Comparison of ENCODE assay signal across 19 cellular contexts in the genomic region with DNA sequence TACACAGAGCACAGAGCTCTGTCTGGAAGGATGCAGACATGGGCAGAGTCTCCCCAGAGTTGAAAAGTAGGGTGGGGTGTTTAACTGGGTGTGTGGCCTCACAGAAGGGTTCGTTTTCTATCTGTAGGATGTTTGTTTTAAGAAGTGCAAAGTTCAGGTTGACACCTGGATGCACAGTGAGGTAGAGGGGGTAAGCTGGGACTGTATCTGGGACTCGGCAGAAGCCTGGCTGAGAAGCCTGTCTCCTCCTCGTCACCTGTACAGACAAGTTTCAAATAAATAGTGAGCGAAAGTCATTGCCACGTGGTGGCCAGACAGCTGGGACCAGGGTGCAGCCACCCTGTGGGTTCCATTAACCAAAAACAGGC.
"Had no signal": no experiment of that assay in that cellular context is flagged by ENCODE, and none has a peak within 500 bp of the region (broad histone marks: within the 10 kb centered on the region; RNA-seq: fewer than 3 reads in every experiment).

No MANE protein-coding gene starts in this region.

- H3K27ac Mint-ChIP-seq: stimulated activated memory B cell treated with anti-CD40 and anti-IgM and Interleukin-4, amounts not matched to agents 10 μg/mL and 1 μg/mL and 100 μg/mL, for 72 hours had no signal

- H3K36me3 Mint-ChIP-seq: activated naive CD4-positive, alpha-beta T cell treated with anti-CD3 and anti-CD28 coated beads, Interleukin-2, amount 50 U/mL, for 24 hours; stimulated activated memory B cell treated with anti-CD40 and anti-IgM and Interleukin-4, amounts not matched to agents 10 μg/mL and 1 μg/mL and 100 μg/mL, for 72 hours had no signal

- H3K27me3 Mint-ChIP-seq: activated naive CD4-positive, alpha-beta T cell treated with anti-CD3 and anti-CD28 coated beads, Interleukin-2, amount 50 U/mL, for 24 hours; stimulated activated memory B cell treated with anti-CD40 and anti-IgM and Interleukin-4, amounts not matched to agents 10 μg/mL and 1 μg/mL and 100 μg/mL, for 72 hours had no signal

- H3K4me3 ChIP-seq: dorsolateral prefrontal cortex, left lung, pancreas, sigmoid colon, spleen, upper lobe of right lung had no signal

- H3K9me3 ChIP-seq: left lung, pancreas, sigmoid colon, spleen, upper lobe of right lung had no signal

- H3K36me3 ChIP-seq: left lung, pancreas, sigmoid colon, spleen, upper lobe of right lung had no signal

- H3K9me3 Mint-ChIP-seq: activated naive CD4-positive, alpha-beta T cell treated with anti-CD3 and anti-CD28 coated beads, Interleukin-2, amount 50 U/mL, for 24 hours; stimulated activated memory B cell treated with anti-CD40 and anti-IgM and Interleukin-4, amounts not matched to agents 10 μg/mL and 1 μg/mL and 100 μg/mL, for 72 hours had no signal

- H3K27ac ChIP-seq: foreskin keratinocyte, left lung, pancreas, upper lobe of right lung had no signal

- DNase-seq: activated CD4-positive, alpha-beta T cell treated with anti-CD3 and anti-CD28 coated beads, Interleukin-2, amount 50 U/mL, for 1 hour; activated gamma-delta T cell; caudate nucleus; foreskin keratinocyte; kidney; mammary epithelial cell; midbrain; pancreas; sigmoid colon; spleen; stimulated activated CD4-positive, alpha-beta T cell treated with anti-CD3 and anti-CD28 coated beads, Interleukin-4, amount 100 ng/mL, for 4 hours; T-helper 1 cell; T1000; upper lobe of right lung had no signal

- H3K4me3 Mint-ChIP-seq: activated naive CD4-positive, alpha-beta T cell treated with anti-CD3 and anti-CD28 coated beads, Interleukin-2, amount 50 U/mL, for 24 hours; stimulated activated memory B cell treated with anti-CD40 and anti-IgM and Interleukin-4, amounts not matched to agents 10 μg/mL and 1 μg/mL and 100 μg/mL, for 72 hours had no signal

- H3K27me3 ChIP-seq: dorsolateral prefrontal cortex, foreskin keratinocyte, left lung, pancreas, sigmoid colon, spleen, upper lobe of right lung had no signal

- H3K4me1 ChIP-seq: left lung, pancreas, upper lobe of right lung had no signal

- ATAC-seq: foreskin keratinocyte; left lung; pancreas; SK-N-SH treated with all-trans-retinoic acid at 6 μM for 48 hours; stimulated activated memory B cell treated with anti-CD40 and anti-IgM and Interleukin-4, amounts not matched to agents 10 μg/mL and 1 μg/mL and 100 μg/mL, for 72 hours; upper lobe of right lung had no signal
